8 cellular contexts compared by ENCODE assay signal in genomic region chr17:58417300-58418092, GRCh38. TPM values are rescaled to one million over a fixed set of nuclear protein-coding genes. Genes with fewer than 3 reads are reported as not detected.
A peak's percentile ranks its signal among the peaks of the same experiment; 100 is the strongest.
DNase-seq lines count a peak whose midpoint lies in the region; ATAC-seq and TF ChIP-seq lines count a peak whose summit lies in the region.

Gene RNF43, minus strand, starts transcription at chr17:58417534. Its CDS starts 1,957 bp downstream, at chr17:58415577.

- no peak within 1 kb of the TSS for H4K12ac ChIP-seq in trophoblast cell (ENCODE audit: low read depth, low read length)

- H3K4me3 ChIP-seq in cardiac muscle cell (peak within 1 kb of the TSS; percentile 51), trophoblast cell (ENCODE audit: low read depth, low read length) (no peak within 1 kb of the TSS), transverse colon (peak within 1 kb of the TSS in 3 of 4 donors; percentile 32 to 53 (median 39))

- WGBS in trophoblast cell (ENCODE audit: extremely low coverage, insufficient coverage, insufficient read length): no CpG with 5 or more reads among the region's 8 CpGs
- WGBS in transverse colon (ENCODE audit: low coverage in 1 of 2), 2 donors: 0 to 5% methylated on average over 7 to 8 of the region's 8 CpGs

- peaks cover 10% of the 10 kb centered on the region for H3K27me3 ChIP-seq in cardiac muscle cell
- H3K27me3 ChIP-seq in trophoblast cell (ENCODE audit: insufficient read depth, low read length): no peaks in the 10 kb centered on the region
- peaks cover 2% of the 10 kb centered on the region for H3K27me3 ChIP-seq in transverse colon

- H3K4me1 Mint-ChIP-seq in activated naive CD8-positive, alpha-beta T cell treated with anti-CD3 and anti-CD28 coated beads, Interleukin-2, amount 50 U/mL, for 24 hours: peaks cover 35% of the 10 kb centered on the region

- H2AFZ ChIP-seq in trophoblast cell (ENCODE audit: insufficient read depth, low read length, poor library complexity): no peak within 1 kb of the TSS

- peak within 1 kb of the TSS; percentile 12 for H3K4me3 Mint-ChIP-seq in activated naive CD8-positive, alpha-beta T cell treated with anti-CD3 and anti-CD28 coated beads, Interleukin-2, amount 50 U/mL, for 24 hours

- in situ Hi-C loops in transverse colon (cut with MboI; ENCODE audit: low pct_ligation_motif_present in 1 of 4, low pct_unique_long_range_greater_than_20kb in 1 of 4, low sequenced_read_pairs in 3 of 4): loop anchor here in 2 of 4 donors (10.0 kb wide), 3 partner anchors 53 to 103 kb away; partner anchors contain the start of gene SUPT4H1 (in 1 of the 2)

- no peaks in the 10 kb centered on the region for H3K36me3 Mint-ChIP-seq in activated naive CD8-positive, alpha-beta T cell treated with anti-CD3 and anti-CD28 coated beads, Interleukin-2, amount 50 U/mL, for 24 hours (ENCODE audit: low read depth)

- H2BK12ac ChIP-seq in trophoblast cell (ENCODE audit: low read length): no peak within 1 kb of the TSS

- no peak within 1 kb of the TSS for H4K91ac ChIP-seq in trophoblast cell (ENCODE audit: low read depth, low read length)

- no peak within 1 kb of the TSS for H3K18ac ChIP-seq in trophoblast cell (ENCODE audit: low read length)

- H2AK5ac ChIP-seq in trophoblast cell (ENCODE audit: low read length): no peak within 1 kb of the TSS

- H3K4me1 ChIP-seq in cardiac muscle cell (ENCODE audit: low read depth) (peaks cover 31% of the 10 kb centered on the region), trophoblast cell (ENCODE audit: control insufficient read depth in 1 of 2, insufficient read depth in 2 of 2, low read length in 2 of 2) (peaks cover 3% of the 10 kb centered on the region in 2 experiments), transverse colon (peaks cover 0 to 16% (median 5%) of the 10 kb centered on the region in 4 donors)

- intact Hi-C loops in transverse colon (cut with DNase I; ENCODE audit: low total_unique reads): no loop called here

- no peak within 1 kb of the TSS for H3K4ac ChIP-seq in trophoblast cell (ENCODE audit: low read depth, low read length)

- H3K9me3 ChIP-seq in cardiac muscle cell (ENCODE audit: low read depth) (no peaks in the 10 kb centered on the region), trophoblast cell (ENCODE audit: insufficient read depth, low read depth, low read length) (no peaks in the 10 kb centered on the region), transverse colon (no peaks in the 10 kb centered on the region)

- no peak within 1 kb of the TSS for H2BK120ac ChIP-seq in trophoblast cell (ENCODE audit: insufficient read depth, low read length, poor library complexity)

- H3K9ac ChIP-seq in trophoblast cell (ENCODE audit: low read length): no peak within 1 kb of the TSS

- peak within 1 kb of the TSS; percentile 51 for H3K14ac ChIP-seq in trophoblast cell (ENCODE audit: low read length)

- H3K27ac Mint-ChIP-seq in activated naive CD8-positive, alpha-beta T cell treated with anti-CD3 and anti-CD28 coated beads, Interleukin-2, amount 50 U/mL, for 24 hours: no peak within 1 kb of the TSS

- no peaks in the 10 kb centered on the region for H3K79me2 ChIP-seq in trophoblast cell (ENCODE audit: control insufficient read depth, insufficient read depth, low read length, poor library complexity)

- peak; percentile 97 for TF ChIP-seq POLR2A in transverse colon (IDR thresholded peaks at IDR 0.05)

- H3K4me2 ChIP-seq in trophoblast cell (ENCODE audit: low read length): peak within 1 kb of the TSS; percentile 75

- H3K9me3 Mint-ChIP-seq in activated naive CD8-positive, alpha-beta T cell treated with anti-CD3 and anti-CD28 coated beads, Interleukin-2, amount 50 U/mL, for 24 hours: no peaks in the 10 kb centered on the region

- TF ChIP-seq CTCF in GM12872 (IDR thresholded peaks at IDR 0.05; ENCODE audit: insufficient read depth, low read depth, low read length) (peak; percentile 87), cardiac muscle cell (IDR thresholded peaks at IDR 0.05; ENCODE audit: low read depth, low read length) (peak; percentile 96), transverse colon (IDR thresholded peaks at IDR 0.05) (peak; percentile 66 to 98 (median 75))

- no peak within 1 kb of the TSS for H3K23ac ChIP-seq in trophoblast cell (ENCODE audit: low read length)

- DNase-seq in NCI-H1048 (lab: John Stamatoyannopoulos, UW): peak; percentile 90
- DNase-seq in SKM-1 (lab: John Stamatoyannopoulos, UW; ENCODE audit: unreplicated experiment): peak; percentile 92
- DNase-seq in activated naive CD8-positive, alpha-beta T cell treated with anti-CD3 and anti-CD28 coated beads, Interleukin-2, amount 50 U/mL, for 24 hours: peak; percentile 82
- peak; percentile 92 to 95 for DNase-seq in cardiac muscle cell (ENCODE audit: low read depth in 1 of 2, low spot score in 1 of 2)
- peak; percentile 93 for DNase-seq in trophoblast cell
- peak; percentile 96 for DNase-seq in transverse colon

- H4K8ac ChIP-seq in trophoblast cell (ENCODE audit: low read depth, low read length): no peak within 1 kb of the TSS

- H2BK5ac ChIP-seq in trophoblast cell (ENCODE audit: low read depth, low read length, poor library complexity): peak within 1 kb of the TSS; percentile 19

- peak within 1 kb of the TSS; percentile 41 for H3K27ac ChIP-seq in cardiac muscle cell
- H3K27ac ChIP-seq in trophoblast cell (ENCODE audit: low read depth, low read length): peak within 1 kb of the TSS; percentile 23
- H3K27ac ChIP-seq in transverse colon: peak within 1 kb of the TSS; percentile 74 to 91 (median 80)

- no peaks in the 10 kb centered on the region for H3K27me3 Mint-ChIP-seq in activated naive CD8-positive, alpha-beta T cell treated with anti-CD3 and anti-CD28 coated beads, Interleukin-2, amount 50 U/mL, for 24 hours

- TF ChIP-seq EP300 in transverse colon (IDR thresholded peaks at IDR 0.05; ENCODE audit: low read depth): no peak

- H3K36me3 ChIP-seq in cardiac muscle cell (no peaks in the 10 kb centered on the region), trophoblast cell (ENCODE audit: control insufficient read depth in 1 of 2, insufficient read depth in 2 of 2, low read length in 2 of 2) (no peaks in the 10 kb centered on the region), transverse colon (no peaks in the 10 kb centered on the region)

- peaks cover 1% of the 10 kb centered on the region for H3K79me1 ChIP-seq in trophoblast cell (ENCODE audit: low read length)

- ATAC-seq in HG02623 (IDR thresholded peaks at IDR 0.05; ENCODE audit: unreplicated experiment): peak; percentile 96
- ATAC-seq in activated naive CD8-positive, alpha-beta T cell treated with anti-CD3 and anti-CD28 coated beads, Interleukin-2, amount 50 U/mL, for 24 hours: peak; percentile 98

RNA-seq across cellular contexts. Expression of gene RNF43, which starts in this region (rescaled TPM):
- total RNA-seq in cardiac muscle cell (8.6 and 8.7 TPM in 2 replicates), transverse colon (10 to 100 TPM; 31.9 to 84.2 (median 38.2) TPM)
- polyA plus RNA-seq in cardiac muscle cell: 5.0 and 9.4 TPM in 2 replicates
- 3.6 and 3.8 TPM in 2 replicates for polyA plus RNA-seq in trophoblast cell (2013)

Comparison
In these comparisons a context has a peak if more than half of its experiments do, and no peak if none do; other contexts are left out.
1. H3K27ac ChIP-seq: peak in every context shown above with its lines; median percentile 80 in transverse colon; 41 in cardiac muscle cell; 23 in trophoblast cell.